8 cellular contexts compared by ENCODE assay signal in genomic region chr2:231680992-231681852, GRCh38. TPM values are rescaled to one million over a fixed set of nuclear protein-coding genes. Genes with fewer than 3 reads are reported as not detected.
DNase-seq lines count a peak whose midpoint lies in the region; ATAC-seq, FAIRE-seq and TF ChIP-seq lines count a peak whose summit lies in the region.

No MANE protein-coding gene starts in this region.

- H3K27ac Mint-ChIP-seq in T-helper 1 cell treated with Interleukin-12 subunit alpha and Interleukin-12 subunit beta and Interleukin-4 antibody, amounts not matched to agents 30 μg/mL and 1 μg/mL, for 36 hours: no peak overlapping the region
- H3K27ac Mint-ChIP-seq in H9: peak overlapping the region; percentile 99

- H2AFZ ChIP-seq in H9 (ENCODE audit: low read length) (no peak overlapping the region), GM12878 (ENCODE audit: control insufficient read depth, low read depth, low read length) (peak overlapping the region; percentile 71)

- no peak for TF ChIP-seq EP300 in GM12878 (IDR thresholded peaks at IDR 0.05; ENCODE audit: borderline replicate concordance in 1 of 2, control insufficient read depth in 1 of 2, low read depth in 2 of 2, low read length in 2 of 2)

- BruUV-seq in GM12878 (replicated peaks; lab: Mats Ljungman, UMichigan): TSS peak; percentile 93

- no CpG with 5 or more reads among the region's 79 CpGs for WGBS in H9 (ENCODE audit: extremely low coverage, insufficient read length, low lambda C conversion rate)
- 11% methylated on average over 40 of the region's 79 CpGs for WGBS in GM12878 (ENCODE audit: insufficient coverage, insufficient replicate concordance, low lambda C conversion rate, missing lambda C conversion rate)
- 4 to 13% (median 6%) methylated on average over 30 to 79 of the region's 79 CpGs for WGBS in psoas muscle, 3 donors

- in situ Hi-C loops in GM12878 (cut with MboI): no loop called here

- H3T11ph ChIP-seq in H9 (ENCODE audit: low read length): peak overlapping the region; percentile 46

- peak; percentile 84 for TF ChIP-seq POLR2A in GM12878 (IDR thresholded peaks at IDR 0.05; ENCODE audit: low read depth, low read length)

- RAD21 ChIA-PET in GM12878 (lab: Charles Lee; ENCODE audit: unreplicated experiment): interaction anchor here (1.9 to 24.6 kb wide), 2 partner anchors 26 to 35 kb away, joined by 6 to 463 read pairs; partner anchors contain the start of gene PTMA

- H3K23ac ChIP-seq in H9 (ENCODE audit: insufficient read length, low read depth, low read length): no peak overlapping the region

- FAIRE-seq in GM12878 (lab: Jason Lieb, UNC): no peak

- peak overlapping the region; percentile 38 for H2BK5ac ChIP-seq in H9 (ENCODE audit: insufficient read length, low read length)

- peak overlapping the region; percentile 78 for H3K9ac ChIP-seq in H9 (ENCODE audit: extremely low read depth, insufficient read length, low read length)
- peak overlapping the region; percentile 93 for H3K9ac ChIP-seq in GM12878 (ENCODE audit: control insufficient read depth, insufficient read depth, low read length)

- no peak for TF ChIP-seq CTCF in H9 (conservative IDR thresholded peaks at IDR 0.05)
- no peak for TF ChIP-seq CTCF in GM12878 (IDR thresholded peaks at IDR 0.05 in 2 of 3, conservative IDR thresholded peaks at IDR 0.05 in 1 of 3; ENCODE audit: control insufficient read depth in 2 of 3, extremely low read depth in 1 of 3, insufficient read depth in 1 of 3, low read depth in 3 of 3, low read length in 3 of 3)
- no peak for TF ChIP-seq CTCF in psoas muscle (IDR thresholded peaks at IDR 0.05)

- H4K20me1 ChIP-seq in H9 (ENCODE audit: control insufficient read depth, insufficient read depth, insufficient read length) (no peaks in the 10 kb centered on the region), GM12878 (ENCODE audit: control insufficient read depth, insufficient read depth) (no peaks in the 10 kb centered on the region)

- no peaks in the 10 kb centered on the region for H3K36me3 ChIP-seq in GM12878 (ENCODE audit: control insufficient read depth in 2 of 2, insufficient read depth in 2 of 2, low read length in 1 of 2)
- H3K36me3 ChIP-seq in psoas muscle (ENCODE audit: insufficient read depth in 1 of 2, low read depth in 1 of 2): no peaks in the 10 kb centered on the region

- H3K79me1 ChIP-seq in H9 (ENCODE audit: insufficient read depth, low read depth, low read length, poor library complexity, severe bottlenecking): no peaks in the 10 kb centered on the region

- peak overlapping the region; percentile 88 for H3K4ac ChIP-seq in H9 (ENCODE audit: low read depth, low read length)

- H3K4me1 ChIP-seq in H9 (ENCODE audit: insufficient read depth, low read length): peaks cover 2% of the 10 kb centered on the region; the same call in 1 of the 2 replicates
- peaks cover 22% of the 10 kb centered on the region for H3K4me1 ChIP-seq in GM12878 (ENCODE audit: control insufficient read depth, insufficient read depth, low read length)
- peaks cover 5% of the 10 kb centered on the region for H3K4me1 ChIP-seq in psoas muscle

- no peak for DNase-seq in T-helper 1 cell
- DNase-seq in H9: peak; percentile 92
- DNase-seq in NCI-H146 (lab: John Stamatoyannopoulos, UW): peak; percentile 91
- no peak for DNase-seq in GM12878 (ENCODE audit: low read depth, low spot score)
- DNase-seq in hypothalamus (lab: John Stamatoyannopoulos, UW): peak in 46 of 51 donors; percentile 18 to 90 (median 74)
- peak; percentile 92 to 95 for DNase-seq in psoas muscle
- no peak for DNase-seq in GDM1 (lab: John Stamatoyannopoulos, UW)

- CTCF ChIA-PET in GM12878 (lab: Yijun Ruan, JAX): interaction anchor here (2.1 to 22.2 kb wide), 3 partner anchors 25 to 35 kb away, joined by 9 to 811 read pairs (median 262); no protein-coding TSS in a partner anchor

- no peaks in the 10 kb centered on the region for H3K9me3 Mint-ChIP-seq in T-helper 1 cell treated with Interleukin-12 subunit alpha and Interleukin-12 subunit beta and Interleukin-4 antibody, amounts not matched to agents 30 μg/mL and 1 μg/mL, for 36 hours
- no peaks in the 10 kb centered on the region for H3K9me3 Mint-ChIP-seq in H9

- H4K91ac ChIP-seq in H9 (ENCODE audit: insufficient read length, low read depth, low read length): peak overlapping the region; percentile 99

- TF ChIP-seq RAD21 in GM12878 (IDR thresholded peaks at IDR 0.05; ENCODE audit: insufficient read depth, low read depth, low read length): no peak

- peak overlapping the region; percentile 98 for H3K14ac ChIP-seq in H9 (ENCODE audit: insufficient read depth, low read length)

- H4K5ac ChIP-seq in H9 (ENCODE audit: insufficient read length, low read depth, low read length): peak overlapping the region; percentile 98

- POLR2A ChIA-PET in GM12878 (lab: Charles Lee): interaction anchor here (0.5 to 2.5 kb wide), 7 partner anchors 9 to 229 kb away, joined by 3 to 11 read pairs (median 5); partner anchors contain the start of gene NCL

- H2BK15ac ChIP-seq in H9 (ENCODE audit: low read depth, low read length): no peak overlapping the region

- peaks cover 7% of the 10 kb centered on the region for H3K23me2 ChIP-seq in H9 (ENCODE audit: insufficient read length, low read depth, low read length, poor library complexity, severe bottlenecking)

- H3K79me2 ChIP-seq in H9 (ENCODE audit: insufficient read depth, low read length) (no peaks in the 10 kb centered on the region), GM12878 (ENCODE audit: control insufficient read depth, insufficient read depth, low read length) (peaks cover 4% of the 10 kb centered on the region)

- peak overlapping the region; percentile 85 for H3K27ac ChIP-seq in H9 (ENCODE audit: insufficient read length, low read depth, low read length)
- H3K27ac ChIP-seq in GM12878 (ENCODE audit: control insufficient read depth, insufficient read depth): peak overlapping the region; percentile 99
- peak overlapping the region; percentile 92 for H3K27ac ChIP-seq in psoas muscle

- H2BK20ac ChIP-seq in H9 (ENCODE audit: low read depth, low read length, poor library complexity, severe bottlenecking): no peak overlapping the region

- H3K56ac ChIP-seq in H9 (ENCODE audit: insufficient read length, low read depth, low read length): no peak overlapping the region

- intact Hi-C loops in GM12878 (cut with micrococcal nuclease; ENCODE audit: unreplicated experiment): no loop called here
- intact Hi-C loops in psoas muscle (cut with DNase I): loop anchor here in 1 of 2 donors (1.0 kb wide), 1 partner anchor 30 kb away; no protein-coding TSS in a partner anchor

- H2BK120ac ChIP-seq in H9 (ENCODE audit: low read depth, low read length, poor library complexity, severe bottlenecking): peak overlapping the region; percentile 74

- H3K4me3 ChIP-seq in GM12878: peak overlapping the region; percentile 87
- peak overlapping the region; percentile 78 for H3K4me3 ChIP-seq in psoas muscle

- H3K4me2 ChIP-seq in H9 (ENCODE audit: insufficient read depth, insufficient read length, low read length): peak overlapping the region; percentile 64
- H3K4me2 ChIP-seq in GM12878 (ENCODE audit: control insufficient read depth, insufficient read depth): peak overlapping the region; percentile 99

- H3K27me3 ChIP-seq in H9 (ENCODE audit: insufficient read depth, low read length) (no peaks in the 10 kb centered on the region), GM12878 (replicated peaks in 1 of 2; ENCODE audit: control insufficient read depth in 2 of 2, insufficient read depth in 2 of 2, low read length in 1 of 2) (no peaks in the 10 kb centered on the region), psoas muscle (ENCODE audit: insufficient read depth in 3 of 3, low read length in 2 of 3) (no peaks in the 10 kb centered on the region)

- no peaks in the 10 kb centered on the region for H3K36me3 Mint-ChIP-seq in T-helper 1 cell treated with Interleukin-12 subunit alpha and Interleukin-12 subunit beta and Interleukin-4 antibody, amounts not matched to agents 30 μg/mL and 1 μg/mL, for 36 hours (ENCODE audit: low read depth)
- no peaks in the 10 kb centered on the region for H3K36me3 Mint-ChIP-seq in H9 (ENCODE audit: insufficient read depth in 1 of 3, low read depth in 3 of 3)

- SMC1A ChIA-PET in GM12878 (lab: Charles Lee; ENCODE audit: uncharacterized antibody, unreplicated experiment): interaction anchor here (0.7 to 2.4 kb wide), 2 partner anchors 15 to 34 kb away, joined by 3 to 12 read pairs; no protein-coding TSS in a partner anchor

- H3K4me3 Mint-ChIP-seq in T-helper 1 cell treated with Interleukin-12 subunit alpha and Interleukin-12 subunit beta and Interleukin-4 antibody, amounts not matched to agents 30 μg/mL and 1 μg/mL, for 36 hours: peak overlapping the region; percentile 50
- H3K4me3 Mint-ChIP-seq in H9: peak overlapping the region; percentile 75 to 89

- peak overlapping the region; percentile 88 for H3K18ac ChIP-seq in H9 (ENCODE audit: insufficient read length, low read depth, low read length)

- peak overlapping the region; percentile 69 for H2AK5ac ChIP-seq in H9 (ENCODE audit: insufficient read length, low read length)

- H2BK12ac ChIP-seq in H9 (ENCODE audit: insufficient read length, low read depth, low read length): peak overlapping the region; percentile 92

- H3K4me1 Mint-ChIP-seq in T-helper 1 cell treated with Interleukin-12 subunit alpha and Interleukin-12 subunit beta and Interleukin-4 antibody, amounts not matched to agents 30 μg/mL and 1 μg/mL, for 36 hours (ENCODE audit: low read depth): peaks cover 9% of the 10 kb centered on the region
- H3K4me1 Mint-ChIP-seq in H9: peaks cover 34 to 39% of the 10 kb centered on the region in 2 experiments

- H4K8ac ChIP-seq in H9 (replicated peaks; ENCODE audit: insufficient read length, low read depth, low read length): no peak overlapping the region

- peak; percentile 80 for ATAC-seq in GM12878
- ATAC-seq in psoas muscle: peak; percentile 94 to 95 (median 95)

- H3K9me3 ChIP-seq in H9 (ENCODE audit: control insufficient read depth, low read depth, low read length): no peaks in the 10 kb centered on the region
- no peaks in the 10 kb centered on the region; the same call in 2 of the 3 replicates for H3K9me3 ChIP-seq in GM12878 (replicated peaks; ENCODE audit: control insufficient read depth, insufficient read depth, low read length)
- H3K9me3 ChIP-seq in psoas muscle: no peaks in the 10 kb centered on the region

- H3K27me3 Mint-ChIP-seq in T-helper 1 cell treated with Interleukin-12 subunit alpha and Interleukin-12 subunit beta and Interleukin-4 antibody, amounts not matched to agents 30 μg/mL and 1 μg/mL, for 36 hours (ENCODE audit: low read depth): peaks cover 10% of the 10 kb centered on the region
- H3K27me3 Mint-ChIP-seq in H9 (ENCODE audit: low read depth): 0 out of 2 replicates have a peak, but pooled peaks cover 1% of the 10 kb centered on the region

RNA-seq across cellular contexts. Expression of gene PTMA, which starts 27.1 kb away (rescaled TPM):
- 1,963 and 2,010 TPM in 2 replicates for total RNA-seq in H9 (2021)
- 157 and 167 TPM in 2 replicates for total RNA-seq in GM12878 (2013; cell fraction: nucleolus; rRNA removed)
- total RNA-seq in GM12878 (2014; rRNA removed): 1,683 and 1,891 TPM in 2 replicates
- 3,682 and 3,944 TPM in 2 replicates for total RNA-seq in GM12878 (2014; rRNA removed; fragmentation: Illumina TruSeq; extraction: Trizol)
- 2,403 and 2,413 TPM in 2 replicates for total RNA-seq in GM12878 (2021)
- 1,103 TPM for polyA plus RNA-seq in GM12878 (2011; ENCODE audit: low read depth)
- 1,144 and 1,534 TPM in 2 replicates for polyA plus RNA-seq in GM12878 (2011; rRNA removed)
- 791 and 1,273 TPM in 2 replicates for polyA plus RNA-seq in GM12878 (2011; cell fraction: cytosol; rRNA removed)
- 515 and 1,224 TPM in 2 replicates for polyA plus RNA-seq in GM12878 (2011; cell fraction: nucleus; rRNA removed)
- 2,072 and 2,223 TPM in 2 replicates for polyA plus RNA-seq in GM12878 (2012)
- 2,851 and 4,022 TPM in 2 replicates for polyA plus RNA-seq in GM12878 (2014; fragmentation: Illumina TruSeq; extraction: Trizol)
- polyA plus RNA-seq in GM12878 (2014; fragmentation: Nextera tagmentation; extraction: Ambion mirVana): 1,000 to 10,000 TPM; 3,548 to 5,018 TPM
- 2,120 and 2,624 TPM in 2 replicates for polyA plus RNA-seq in GM12878 (2014; rRNA removed)
- polyA plus RNA-seq in GM12878 (2016; fragmentation: Nextera tagmentation; extraction: Ambion mirVana): 1,000 to 10,000 TPM; 3,379 to 3,894 TPM
- 163 and 293 TPM in 2 replicates for polyA minus RNA-seq in GM12878 (2011; rRNA and poly(A)+ RNA removed)
- 590 and 681 TPM in 2 replicates for polyA minus RNA-seq in GM12878 (2011; cell fraction: cytosol; rRNA and poly(A)+ RNA removed)
- polyA minus RNA-seq in GM12878 (2011; cell fraction: nucleus; rRNA and poly(A)+ RNA removed): 194 and 317 TPM in 2 replicates
- 100 to 1,000 TPM; 124 to 263 (median 168) TPM for total RNA-seq in psoas muscle
- polyA plus RNA-seq in psoas muscle: 100 to 1,000 TPM; 210 to 347 (median 274) TPM

Comparison
In these comparisons a context has a peak if more than half of its experiments do, and no peak if none do; other contexts are left out.
1. DNase-seq: peak in H9 (single experiment), NCI-H146 (single experiment), hypothalamus (46 of 51) and psoas muscle (2 of 2); none in T-helper 1 cell (0 of 5), GM12878 (single experiment) and GDM1 (single experiment).
2. Peak in every context shown above with its lines, with median percentiles within 50 percentile points of each other: H3K27ac ChIP-seq.